ENCODE assay signal across 9 cellular contexts in the genomic region with DNA sequence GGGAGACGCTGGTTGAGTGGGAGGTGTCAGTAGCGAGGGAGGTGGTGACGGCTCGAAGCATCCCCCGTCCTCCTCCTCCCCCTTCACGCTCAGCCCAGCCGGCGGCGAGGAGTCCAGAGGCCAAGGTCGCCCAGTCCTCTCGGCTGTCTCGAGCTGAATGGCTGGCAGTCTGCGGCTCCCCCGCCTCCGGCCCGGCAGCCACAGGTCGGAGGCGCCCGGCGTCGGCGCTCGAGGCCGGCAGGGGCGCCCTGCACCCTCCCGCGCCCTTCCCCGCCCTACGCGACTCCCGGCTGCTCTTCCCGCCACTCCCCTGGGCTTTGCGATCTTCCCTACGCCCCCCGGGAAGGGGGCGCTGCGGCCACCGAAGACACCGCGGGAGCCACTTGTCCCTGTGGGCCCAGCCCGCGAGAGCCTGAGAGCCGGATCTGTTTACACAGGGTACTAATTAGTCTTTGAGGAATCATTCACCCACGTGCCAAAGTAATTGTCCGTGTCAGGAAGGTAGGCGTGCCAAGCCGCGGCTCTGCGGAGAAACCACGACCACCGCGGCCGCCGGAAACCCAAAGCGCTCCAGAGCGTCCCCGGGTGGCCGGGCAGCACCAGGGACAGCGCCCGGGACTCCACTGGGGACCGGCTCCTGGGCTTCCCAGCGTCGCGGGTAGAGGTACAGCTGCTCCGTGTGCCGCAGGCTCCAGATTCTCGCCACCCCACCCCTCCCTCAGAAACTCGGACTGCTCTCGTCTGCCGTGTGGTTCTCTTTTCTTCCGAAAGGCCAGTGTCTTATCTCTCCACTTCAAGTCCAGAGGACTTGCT. TPM values are rescaled to one million over a fixed set of nuclear protein-coding genes. Genes with fewer than 3 reads are reported as not detected.
A peak's percentile ranks its signal among the peaks of the same experiment; 100 is the strongest.
DNase-seq lines count a peak whose midpoint lies in the region; ATAC-seq and TF ChIP-seq lines count a peak whose summit lies in the region.
"Had no signal": no experiment of that assay in that cellular context is flagged by ENCODE, and none has a peak within 500 bp of the region (broad histone marks: within the 10 kb centered on the region; RNA-seq: fewer than 3 reads in every experiment).

A gene (plus strand): TSS at position 133 of the 813 bp plus-strand sequence.

- no peak within 1 kb of the TSS for H3K27ac Mint-ChIP-seq in stimulated activated effector memory CD8-positive, alpha-beta T cell treated with anti-CD3 and anti-CD28 coated beads, Interleukin-12 subunit alpha, Interleukin-12 subunit beta, amount 100 ng/mL, for 72 hours

- peaks cover 3% of the 10 kb centered on the region for H3K9me3 Mint-ChIP-seq in stimulated activated effector memory CD8-positive, alpha-beta T cell treated with anti-CD3 and anti-CD28 coated beads, Interleukin-12 subunit alpha, Interleukin-12 subunit beta, amount 100 ng/mL, for 72 hours

- peaks cover 6% of the 10 kb centered on the region for H3K36me3 Mint-ChIP-seq in stimulated activated effector memory CD8-positive, alpha-beta T cell treated with anti-CD3 and anti-CD28 coated beads, Interleukin-12 subunit alpha, Interleukin-12 subunit beta, amount 100 ng/mL, for 72 hours

- no peak within 1 kb of the TSS for H3K27ac ChIP-seq in cardiac muscle cell
- H3K27ac ChIP-seq in right atrium auricular region = no peak within 1 kb of the TSS
- no peak within 1 kb of the TSS for H3K27ac ChIP-seq in foreskin keratinocyte

- H3K4me1 ChIP-seq in cardiac muscle cell (ENCODE audit: low read depth) (no peaks in the 10 kb centered on the region), right atrium auricular region (peaks cover 0 to 25% of the 10 kb centered on the region in 2 donors), foreskin keratinocyte (no peaks in the 10 kb centered on the region)

- WGBS in lower leg skin, 2 donors = 1 to 3% methylated on average over 45 to 48 of the region's 71 CpGs

- intact Hi-C loops in lower leg skin (cut with DNase I; ENCODE audit: low total_unique reads) = no loop called here

- ATAC-seq in foreskin keratinocyte = peak; percentile 61
- peak; percentile 36 for ATAC-seq in stimulated activated effector memory CD8-positive, alpha-beta T cell treated with anti-CD3 and anti-CD28 coated beads, Interleukin-12 subunit alpha, Interleukin-12 subunit beta, amount 100 ng/mL, for 72 hours
- no peak for ATAC-seq in HG03457 (IDR thresholded peaks at IDR 0.05; ENCODE audit: unreplicated experiment)

- H3K4me1 Mint-ChIP-seq in stimulated activated effector memory CD8-positive, alpha-beta T cell treated with anti-CD3 and anti-CD28 coated beads, Interleukin-12 subunit alpha, Interleukin-12 subunit beta, amount 100 ng/mL, for 72 hours = peaks cover 36% of the 10 kb centered on the region

- no peak for TF ChIP-seq POLR2A in lower leg skin (IDR thresholded peaks at IDR 0.05)

- H3K4me3 Mint-ChIP-seq in stimulated activated effector memory CD8-positive, alpha-beta T cell treated with anti-CD3 and anti-CD28 coated beads, Interleukin-12 subunit alpha, Interleukin-12 subunit beta, amount 100 ng/mL, for 72 hours = peak within 1 kb of the TSS; percentile 6

- H3K36me3 ChIP-seq in cardiac muscle cell (no peaks in the 10 kb centered on the region), right atrium auricular region (no peaks in the 10 kb centered on the region)

- no peak for TF ChIP-seq CTCF in cardiac muscle cell (IDR thresholded peaks at IDR 0.05; ENCODE audit: low read depth, low read length)
- no peak for TF ChIP-seq CTCF in right atrium auricular region (IDR thresholded peaks at IDR 0.05)
- TF ChIP-seq CTCF in foreskin keratinocyte (conservative IDR thresholded peaks at IDR 0.05) = no peak
- no peak for TF ChIP-seq CTCF in lower leg skin (IDR thresholded peaks at IDR 0.05)

- peaks cover 98% of the 10 kb centered on the region for H3K27me3 ChIP-seq in cardiac muscle cell
- H3K27me3 ChIP-seq in right atrium auricular region = peaks cover 22 to 34% of the 10 kb centered on the region in 2 donors
- H3K27me3 ChIP-seq in foreskin keratinocyte = peaks cover 68% of the 10 kb centered on the region

- H3K9me3 ChIP-seq in cardiac muscle cell (ENCODE audit: low read depth) (no peaks in the 10 kb centered on the region), right atrium auricular region (no peaks in the 10 kb centered on the region)

- DNase-seq in cardiac muscle cell (ENCODE audit: low read depth in 1 of 2, low spot score in 1 of 2) (peak; percentile 4 to 88), right atrium auricular region (ENCODE audit: low spot score) (no peak), NCI-H510A treated with DMSO at 0.1 percent for 48 hours (lab: John Stamatoyannopoulos, UW) (peak; percentile 60), foreskin keratinocyte (no peak), SKM-1 treated with dmso at 0.1 percent for 144 hours (lab: John Stamatoyannopoulos, UW; ENCODE audit: unreplicated experiment) (no peak), lower leg skin (ENCODE audit: low spot score in 2 of 2) (no peak)
- no peak for DNase-seq in stimulated activated effector memory CD8-positive, alpha-beta T cell treated with anti-CD3 and anti-CD28 coated beads, Interleukin-12 subunit alpha, Interleukin-12 subunit beta, amount 100 ng/mL, for 72 hours (ENCODE audit: low spot score in 2 of 2)

- H3K4me3 ChIP-seq in cardiac muscle cell (peak within 1 kb of the TSS; percentile 23), right atrium auricular region (no peak within 1 kb of the TSS), lower leg skin (ENCODE audit: low read depth, poor library complexity, severe bottlenecking) (no peak within 1 kb of the TSS)

RNA-seq across cellular contexts. Expression of the gene that starts here (rescaled TPM):
- total RNA-seq in cardiac muscle cell (0.95 and 2.2 TPM in 2 replicates), right atrium auricular region (not detected), foreskin keratinocyte (not detected in 2 replicates), lower leg skin (not detected)
- polyA plus RNA-seq in cardiac muscle cell (0.76 and 1.7 TPM in 2 replicates), foreskin keratinocyte (not detected in 2 replicates)
- total RNA-seq: kidney epithelial cell had no signal

Comparison
In these comparisons a context has a peak if more than half of its experiments do, and no peak if none do; other contexts are left out.
1. DNase-seq: peak in cardiac muscle cell (2 of 2) and NCI-H510A treated with DMSO at 0.1 percent for 48 hours (single experiment); none in right atrium auricular region (single experiment), foreskin keratinocyte (0 of 2), stimulated activated effector memory CD8-positive, alpha-beta T cell treated with anti-CD3 and anti-CD28 coated beads, Interleukin-12 subunit alpha, Interleukin-12 subunit beta, amount 100 ng/mL, for 72 hours (0 of 2), SKM-1 treated with dmso at 0.1 percent for 144 hours (single experiment) and lower leg skin (0 of 2).
2. Peak in ATAC-seq in foreskin keratinocyte; RNA of the gene not detected or under 1 TPM.